In genomic region chr10:43131906-43132305, GRCh38 we compare ENCODE assay signal across 21 cellular contexts. TPM values are rescaled to one million over a fixed set of nuclear protein-coding genes. Genes with fewer than 3 reads are reported as not detected.
"Had no signal": no experiment of that assay in that cellular context is flagged by ENCODE, and none has a peak within 500 bp of the region (broad histone marks: within the 10 kb centered on the region; RNA-seq: fewer than 3 reads in every experiment).

No MANE protein-coding gene starts in this region.

- H3K36me3 ChIP-seq: right lobe of liver, transverse colon, uterus had no signal

- H3K27me3 Mint-ChIP-seq: activated naive CD8-positive, alpha-beta T cell treated with anti-CD3 and anti-CD28 coated beads, Interleukin-2, amount 10 ng/mL, durations not matched to agents 7 days and 5 days; memory B cell; stimulated activated naive B cell treated with anti-CD40 and anti-IgM and Interleukin-4, amounts not matched to agents 10 μg/mL and 1 μg/mL and 100 μg/mL, for 72 hours; T-cell had no signal

- H3K4me3 ChIP-seq: hepatocyte, right lobe of liver, SK-N-MC, skin epidermis, transverse colon, uterus had no signal

- ATAC-seq: activated T-cell treated with anti-CD3 and anti-CD28 coated beads, Interleukin-2, amount 50 U/mL, for 4 hours; right lobe of liver; stimulated activated naive B cell treated with anti-CD40 and anti-IgM and Interleukin-4, amounts not matched to agents 10 μg/mL and 1 μg/mL and 100 μg/mL, for 72 hours; T-cell had no signal

- H3K27me3 ChIP-seq: hepatocyte, right lobe of liver, transverse colon, uterus had no signal

- H3K9me3 Mint-ChIP-seq: activated naive CD4-positive, alpha-beta T cell treated with anti-CD3 and anti-CD28 coated beads for 36 hours; activated naive CD8-positive, alpha-beta T cell treated with anti-CD3 and anti-CD28 coated beads, Interleukin-2, amount 10 ng/mL, durations not matched to agents 7 days and 5 days; activated T-cell treated with anti-CD3 and anti-CD28 coated beads, Interleukin-2, amount 50 U/mL, for 4 hours; memory B cell; nephron progenitor cell; stimulated activated naive B cell treated with anti-CD40 and anti-IgM and Interleukin-4, amounts not matched to agents 10 μg/mL and 1 μg/mL and 100 μg/mL, for 72 hours; T-cell had no signal

- H3K27ac ChIP-seq: hepatocyte, right lobe of liver, SK-N-MC, transverse colon, uterus had no signal

- H3K9me3 ChIP-seq: right lobe of liver, transverse colon, uterus had no signal

- H3K36me3 Mint-ChIP-seq: T-cell had no signal

- H3K4me3 Mint-ChIP-seq: activated naive CD4-positive, alpha-beta T cell treated with anti-CD3 and anti-CD28 coated beads for 36 hours; activated naive CD8-positive, alpha-beta T cell treated with anti-CD3 and anti-CD28 coated beads, Interleukin-2, amount 10 ng/mL, durations not matched to agents 7 days and 5 days; activated T-cell treated with anti-CD3 and anti-CD28 coated beads, Interleukin-2, amount 50 U/mL, for 4 hours; memory B cell; nephron progenitor cell; stimulated activated naive B cell treated with anti-CD40 and anti-IgM and Interleukin-4, amounts not matched to agents 10 μg/mL and 1 μg/mL and 100 μg/mL, for 72 hours; T-cell had no signal

- H3K4me1 ChIP-seq: uterus had no signal

- H3K27ac Mint-ChIP-seq: activated naive CD4-positive, alpha-beta T cell treated with anti-CD3 and anti-CD28 coated beads for 36 hours; activated naive CD8-positive, alpha-beta T cell treated with anti-CD3 and anti-CD28 coated beads, Interleukin-2, amount 10 ng/mL, durations not matched to agents 7 days and 5 days; memory B cell; nephron progenitor cell; stimulated activated naive B cell treated with anti-CD40 and anti-IgM and Interleukin-4, amounts not matched to agents 10 μg/mL and 1 μg/mL and 100 μg/mL, for 72 hours; T-cell had no signal

- DNase-seq: activated CD4-positive, alpha-beta T cell treated with anti-CD3 and anti-CD28 coated beads for 1 hour; activated effector memory CD4-positive, alpha-beta T cell treated with Interleukin-2 at 50 U/mL for 16 hours; activated naive CD4-positive, alpha-beta T cell treated with anti-CD3 and anti-CD28 coated beads for 36 hours; activated naive CD8-positive, alpha-beta T cell treated with anti-CD3 and anti-CD28 coated beads, Interleukin-2, amount 10 ng/mL, durations not matched to agents 7 days and 5 days; activated T-cell treated with anti-CD3 and anti-CD28 coated beads, Interleukin-2, amount 50 U/mL, for 4 hours; amniotic stem cell; dermis blood vessel endothelial cell; effector CD8-positive, alpha-beta T cell; foreskin melanocyte; nephron progenitor cell; nucleus accumbens; stimulated activated naive B cell treated with anti-CD40 and anti-IgM and Interleukin-4, amounts not matched to agents 10 μg/mL and 1 μg/mL and 100 μg/mL, for 72 hours; T-cell; T-helper 9 cell; transverse colon; uterus had no signal

RNA-seq across cellular contexts. Expression of gene RET, which starts 55.0 kb away (rescaled TPM):
- polyA plus RNA-seq: hepatocyte had no signal
